Comparison of ENCODE assay signal across 18 cellular contexts in the genomic region with DNA sequence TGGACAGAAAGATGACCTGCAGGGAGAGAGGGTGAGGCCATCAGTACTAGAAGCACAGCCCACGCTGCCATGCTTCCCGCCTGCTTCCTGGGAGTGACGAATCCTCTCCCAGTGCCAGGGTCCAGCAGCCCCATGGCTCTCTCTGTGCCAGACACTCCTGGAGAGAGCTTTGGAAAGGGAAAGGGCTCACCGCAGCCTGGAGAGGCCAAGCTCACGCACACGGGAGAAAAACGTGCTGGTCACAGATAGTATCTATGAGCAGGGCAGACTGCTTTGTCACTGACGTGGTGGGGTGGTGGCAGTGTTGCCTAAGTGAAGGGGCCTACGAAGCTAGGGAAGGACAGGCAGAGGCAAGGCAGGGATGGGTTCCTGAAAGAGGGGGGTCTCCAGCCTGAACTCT. TPM values are rescaled to one million over a fixed set of nuclear protein-coding genes. Genes with fewer than 3 reads are reported as not detected.
DNase-seq lines count a peak whose midpoint lies in the region; ATAC-seq and TF ChIP-seq lines count a peak whose summit lies in the region.
"Had no signal": no experiment of that assay in that cellular context is flagged by ENCODE, and none has a peak within 500 bp of the region (broad histone marks: within the 10 kb centered on the region; RNA-seq: fewer than 3 reads in every experiment).

No MANE protein-coding gene starts in this region.

- H3K9me3 ChIP-seq in heart right ventricle (no peaks in the 10 kb centered on the region), neutrophil (peaks cover 14% of the 10 kb centered on the region)
- H3K9me3 ChIP-seq: mucosa of descending colon, tibial artery had no signal

- H3K27ac ChIP-seq in heart right ventricle (peak overlapping the region; percentile 20 to 92 (median 86)), neutrophil (peak overlapping the region; percentile 98)
- H3K27ac ChIP-seq: C4-2B, SK-N-MC had no signal

- H3K4me1 ChIP-seq in heart right ventricle: peaks cover 65 to 100% (median 96%) of the 10 kb centered on the region in 9 donors
- H3K4me1 ChIP-seq in neutrophil (ENCODE audit: control insufficient read depth in 1 of 2, insufficient read depth in 1 of 2, low read depth in 1 of 2, low read length in 1 of 2): peaks cover 47 to 55% of the 10 kb centered on the region in 2 experiments

- ATAC-seq in heart right ventricle (no peak), Right ventricle myocardium inferior (no peak), left ventricle myocardium superior (no peak)
- ATAC-seq: mucosa of descending colon had no signal

- intact Hi-C loops in heart right ventricle (cut with DNase I) (loop anchor here in 1 of 10 donors (5.0 kb wide), 1 partner anchor 72 kb away; a partner anchor contains a TSS), Right ventricle myocardium inferior (cut with DNase I) (no loop called here), left ventricle myocardium superior (cut with micrococcal nuclease) (no loop called here)

- H3K4me3 ChIP-seq in heart right ventricle (peak overlapping the region in 2 of 10 donors; percentile 0), neutrophil (ENCODE audit: low read depth in 1 of 2, low read length in 1 of 2) (no peak overlapping the region)
- H3K4me3 ChIP-seq: mucosa of descending colon, SK-N-MC, tibial artery had no signal

- H3K36me3 ChIP-seq in heart right ventricle (peaks cover 0 to 83% (median 34%) of the 10 kb centered on the region in 9 donors), neutrophil (peaks cover 76% of the 10 kb centered on the region)

- TF ChIP-seq CTCF in heart right ventricle (IDR thresholded peaks at IDR 0.05): no peak
- TF ChIP-seq CTCF in neutrophil (IDR thresholded peaks at IDR 0.05): no peak

- 53 to 61% methylated on average over 9 of the region's 9 CpGs for WGBS in heart right ventricle, 2 donors

- DNase-seq in heart right ventricle: no peak
- no peak for DNase-seq in Right ventricle myocardium inferior (ENCODE audit: missing footprints)
- peak; percentile 25 for DNase-seq in left ventricle myocardium superior
- no peak for DNase-seq in HCEC 1CT
- DNase-seq in central memory CD4-positive, alpha-beta T cell: no peak
- DNase-seq in stimulated activated naive CD4-positive, alpha-beta T cell treated with Interleukin-2 at 50 U/mL for 16 hours (lab: John Stamatoyannopoulos, UW): no peak
- DNase-seq in SKM-1 (lab: John Stamatoyannopoulos, UW; ENCODE audit: unreplicated experiment): no peak
- DNase-seq: activated CD4-positive, alpha-beta T cell treated with anti-CD3 and anti-CD28 coated beads for 48 hours; activated naive CD4-positive, alpha-beta T cell treated with anti-CD3 and anti-CD28 coated beads for 36 hours; NCI-H1930; NCI-H526 treated with DMSO at 0.1 percent for 48 hours; OCI-M1; stimulated activated CD4-positive, alpha-beta T cell treated with anti-CD3 and anti-CD28 coated beads, Interleukin-4, amount 100 ng/mL, for 24 hours; tibial artery had no signal

- no peaks in the 10 kb centered on the region for H3K27me3 ChIP-seq in heart right ventricle
- no peaks in the 10 kb centered on the region for H3K27me3 ChIP-seq in neutrophil
- H3K27me3 ChIP-seq: tibial artery had no signal

RNA-seq across cellular contexts. Expression of gene WBP2, which starts 5.4 kb away (rescaled TPM):
- total RNA-seq in heart right ventricle: 100 to 1,000 TPM; 130 to 210 (median 173) TPM
- 100 to 1,000 TPM; 155 to 205 TPM for polyA plus RNA-seq in heart right ventricle
- 151 TPM for total RNA-seq in Right ventricle myocardium inferior
- 152 TPM for total RNA-seq in left ventricle myocardium superior

RNA-seq across cellular contexts. Expression of gene UNC13D, which starts 5.5 kb away (rescaled TPM):
- total RNA-seq in heart right ventricle (10 to 100 TPM in 3 of 10 donors, 1 to 10 TPM in 7; 5.5 to 20.7 (median 8.5) TPM), Right ventricle myocardium inferior (10.7 TPM), left ventricle myocardium superior (8.6 TPM)
- 10 to 100 TPM in 1 of 2 donors, 1 to 10 TPM in 1; 3.0 to 12.6 TPM for polyA plus RNA-seq in heart right ventricle

RNA-seq across cellular contexts. Expression of gene TRIM47, which starts 28.7 kb away (rescaled TPM):
- 10 to 100 TPM in 9 of 10 donors, 1 to 10 TPM in 1; 9.3 to 53.1 (median 21.5) TPM for total RNA-seq in heart right ventricle
- 10 to 100 TPM; 22.4 to 48.7 TPM for polyA plus RNA-seq in heart right ventricle
- total RNA-seq in Right ventricle myocardium inferior: 39.4 TPM
- total RNA-seq in left ventricle myocardium superior: 24.4 TPM

RNA-seq across cellular contexts. Expression of gene TRIM65, which starts 47.0 kb away (rescaled TPM):
- 10 to 100 TPM in 1 of 10 donors, 1 to 10 TPM in 9; 5.1 to 12.7 (median 8.9) TPM for total RNA-seq in heart right ventricle
- polyA plus RNA-seq in heart right ventricle: 10 to 100 TPM in 1 of 2 donors, 1 to 10 TPM in 1; 5.6 to 16.7 TPM
- 11.3 TPM for total RNA-seq in Right ventricle myocardium inferior
- 11.4 TPM for total RNA-seq in left ventricle myocardium superior

RNA-seq across cellular contexts. Expression of gene MRPL38, which starts 55.0 kb away (rescaled TPM):
- total RNA-seq in heart right ventricle (100 to 1,000 TPM in 4 of 10 donors, 10 to 100 TPM in 6; 89.6 to 144 (median 96.5) TPM), Right ventricle myocardium inferior (115 TPM), left ventricle myocardium superior (124 TPM)
- 100 to 1,000 TPM in 1 of 2 donors, 10 to 100 TPM in 1; 86.0 to 160 TPM for polyA plus RNA-seq in heart right ventricle
